22 cellular contexts compared by ENCODE assay signal in the genomic region with DNA sequence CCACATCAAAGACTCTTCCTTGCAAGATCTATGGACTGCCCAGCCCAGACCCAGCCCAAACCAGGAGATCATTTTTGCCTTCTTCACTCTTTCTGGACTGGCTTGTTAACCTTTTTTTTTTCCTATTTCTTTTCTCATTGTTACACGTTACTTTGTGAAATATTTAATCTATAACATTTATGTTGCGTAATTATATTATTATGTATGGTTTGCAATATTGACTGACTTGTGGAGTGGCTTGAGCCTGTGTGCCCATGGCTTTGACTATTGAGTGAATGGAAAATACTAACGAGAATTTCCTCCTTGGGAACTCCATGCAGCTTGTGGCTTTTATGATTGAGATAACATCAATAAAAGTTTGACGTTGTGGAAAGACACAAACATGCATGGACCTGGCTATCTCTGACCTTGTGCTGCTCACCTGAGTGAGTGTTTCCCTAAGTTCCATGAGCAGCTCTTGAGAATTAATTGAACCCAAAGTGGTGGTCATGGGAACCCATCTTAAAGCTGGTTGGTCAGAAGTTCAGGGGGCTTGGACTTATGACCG.
"Had no signal": no experiment of that assay in that cellular context is flagged by ENCODE, and none has a peak within 500 bp of the region (broad histone marks: within the 10 kb centered on the region; RNA-seq: fewer than 3 reads in every experiment).

No MANE protein-coding gene starts in this region.

- H3K4me1 ChIP-seq: esophagus muscularis mucosa, esophagus squamous epithelium, foreskin keratinocyte, gastrocnemius medialis, gastroesophageal sphincter, heart left ventricle, heart right ventricle had no signal

- DNase-seq: cortex of kidney; dermis blood vessel endothelial cell; dorsolateral prefrontal cortex; effector CD4-positive, alpha-beta T cell; effector CD8-positive, alpha-beta T cell; effector memory CD4-positive, alpha-beta T cell; effector memory CD8-positive, alpha-beta T cell; endodermal cell; esophagus squamous epithelium; foreskin fibroblast; foreskin keratinocyte; foreskin melanocyte; gastrocnemius medialis; glutamatergic neuron; head of caudate nucleus; heart left ventricle; heart right ventricle had no signal

- ATAC-seq: effector memory CD8-positive, alpha-beta T cell; esophagus mucosa; foreskin keratinocyte; gastrocnemius medialis; gastroesophageal sphincter; heart left ventricle; heart right ventricle had no signal

- H3K27ac ChIP-seq: coronary artery, dorsolateral prefrontal cortex, epithelial cell of prostate, esophagus muscularis mucosa, esophagus squamous epithelium, foreskin keratinocyte, gastrocnemius medialis, gastroesophageal sphincter, heart left ventricle, heart right ventricle had no signal

- H3K36me3 ChIP-seq: esophagus muscularis mucosa, esophagus squamous epithelium, gastrocnemius medialis, gastroesophageal sphincter, heart left ventricle, heart right ventricle had no signal

- H3K27me3 ChIP-seq: dorsolateral prefrontal cortex, esophagus muscularis mucosa, esophagus squamous epithelium, foreskin keratinocyte, gastrocnemius medialis, gastroesophageal sphincter, heart left ventricle, heart right ventricle had no signal

- H3K4me3 ChIP-seq: coronary artery, dorsolateral prefrontal cortex, esophagus muscularis mucosa, esophagus squamous epithelium, gastrocnemius medialis, gastroesophageal sphincter, heart left ventricle, heart right ventricle had no signal

- H3K9me3 ChIP-seq: gastrocnemius medialis had no signal
